In the genomic region with DNA sequence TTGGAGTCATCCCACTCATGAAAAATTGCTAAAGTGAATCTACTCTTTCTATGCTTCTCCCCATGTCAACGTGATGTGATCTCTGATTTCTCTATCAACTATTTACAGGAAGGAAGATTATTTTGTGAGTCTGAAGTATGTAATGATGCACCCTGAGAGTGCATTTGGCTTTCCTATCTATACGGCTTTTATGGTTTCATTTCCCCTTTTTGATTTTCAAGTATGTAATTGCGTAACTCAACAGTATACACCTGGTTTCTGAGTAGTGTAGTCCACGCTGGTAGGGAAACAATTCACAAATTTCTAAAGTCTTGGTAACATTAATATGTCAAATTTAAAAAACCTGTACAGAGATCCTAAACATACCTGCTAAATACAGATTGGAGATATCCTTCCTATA, we compare ENCODE assay signal across 13 cellular contexts.
DNase-seq lines count a peak whose midpoint lies in the region; ATAC-seq, FAIRE-seq and TF ChIP-seq lines count a peak whose summit lies in the region.
"Had no signal": no experiment of that assay in that cellular context is flagged by ENCODE, and none has a peak within 500 bp of the region (broad histone marks: within the 10 kb centered on the region; RNA-seq: fewer than 3 reads in every experiment).

No MANE protein-coding gene starts in this region.

- H3K9me3 ChIP-seq in H1 (ENCODE audit: insufficient read depth in 2 of 2, low read depth in 1 of 2, low read length in 1 of 2), result no peaks in the 10 kb centered on the region
- no peaks in the 10 kb centered on the region for H3K9me3 ChIP-seq in HepG2 (ENCODE audit: low read length)

- H3K27ac ChIP-seq in H1 (ENCODE audit: low read depth, low read length) (no peak overlapping the region), HepG2 (ENCODE audit: extremely low read length, insufficient read depth, low read length) (no peak overlapping the region)

- H2BK15ac ChIP-seq in H1 (ENCODE audit: low read length), result no peak overlapping the region

- no peaks in the 10 kb centered on the region for H3K4me1 ChIP-seq in H1 (replicated peaks in 1 of 4; ENCODE audit: control insufficient read depth in 3 of 4, insufficient read depth in 4 of 4, low read length in 3 of 4)
- H3K4me1 ChIP-seq in HepG2 (ENCODE audit: insufficient read depth, low read length), result no peaks in the 10 kb centered on the region

- POLR2A ChIA-PET in H1 (lab: Charles Lee; ENCODE audit: partially characterized antibody) (no interaction called here), HepG2 (lab: Yijun Ruan, JAX) (no interaction called here)

- no peak for TF ChIP-seq RAD21 in H1 (IDR thresholded peaks at IDR 0.05 in 1 of 2, conservative IDR thresholded peaks at IDR 0.05 in 1 of 2; ENCODE audit: low read depth in 2 of 2, low read length in 2 of 2)
- TF ChIP-seq RAD21 in HepG2 (CRISPR knock-in tag; IDR thresholded peaks at IDR 0.05), result no peak

- H3K36me3 ChIP-seq in H1 (ENCODE audit: control insufficient read depth in 2 of 4, insufficient read depth in 4 of 4, low read length in 3 of 4) (no peaks in the 10 kb centered on the region), HepG2 (replicated peaks in 1 of 2; ENCODE audit: control insufficient read depth in 1 of 2, insufficient read depth in 2 of 2, low read length in 2 of 2) (no peaks in the 10 kb centered on the region)

- H3K4ac ChIP-seq in H1 (replicated peaks; ENCODE audit: insufficient read length, low read depth, low read length), result no peak overlapping the region

- no TSS peak for BruUV-seq in HepG2 (replicated peaks; lab: Mats Ljungman, UMichigan)

- no peak overlapping the region for H3K4me2 ChIP-seq in H1 (ENCODE audit: insufficient read depth in 1 of 2, low read depth in 2 of 2, low read length in 2 of 2)
- no peak overlapping the region for H3K4me2 ChIP-seq in HepG2 (ENCODE audit: low read depth, low read length)

- no peak overlapping the region for H2BK120ac ChIP-seq in H1 (replicated peaks; ENCODE audit: low read depth, low read length)

- H3K23me2 ChIP-seq in H1 (ENCODE audit: low read depth, low read length), result no peaks in the 10 kb centered on the region

- no peaks in the 10 kb centered on the region for H3K79me2 ChIP-seq in H1 (ENCODE audit: control insufficient read depth in 1 of 2, insufficient read depth in 2 of 2, low read length in 2 of 2)
- H3K79me2 ChIP-seq in HepG2 (ENCODE audit: insufficient read depth, low read length), result no peaks in the 10 kb centered on the region

- H3K4me3 ChIP-seq in H1 (ENCODE audit: extremely low read depth in 1 of 4, insufficient read depth in 2 of 4, low read depth in 3 of 4, low read length in 4 of 4), result no peak overlapping the region
- H3K4me3 ChIP-seq in HepG2 (replicated peaks in 1 of 3; ENCODE audit: insufficient read depth in 1 of 3, low read depth in 2 of 3, low read length in 3 of 3), result no peak overlapping the region

- H3K4me3 Mint-ChIP-seq in natural killer cell, result no peak overlapping the region
- H3K4me3 Mint-ChIP-seq: nephron, type B pancreatic cell had no signal

- H3K79me1 ChIP-seq in H1 (ENCODE audit: low read depth, low read length), result no peaks in the 10 kb centered on the region

- intact Hi-C loops in natural killer cell (cut with micrococcal nuclease), result no loop called here
- intact Hi-C loops in HepG2 (cut with micrococcal nuclease; ENCODE audit: unreplicated experiment), result no loop called here

- no peak overlapping the region for H3K27ac Mint-ChIP-seq in natural killer cell
- H3K27ac Mint-ChIP-seq: nephron, type B pancreatic cell had no signal

- no peaks in the 10 kb centered on the region for H3K4me1 Mint-ChIP-seq in natural killer cell
- H3K4me1 Mint-ChIP-seq: nephron had no signal

- CTCF ChIA-PET in H1 (lab: Charles Lee; ENCODE audit: partially characterized antibody), result interaction anchor here (0.9 kb wide), 1 partner anchor 453 kb away, joined by 3 read pairs; no protein-coding TSS in a partner anchor
- CTCF ChIA-PET in HepG2 (lab: Yijun Ruan, JAX; ENCODE audit: low intra/inter-chr PET ratio, low total read pairs), result no interaction called here

- no peak overlapping the region for H3K14ac ChIP-seq in H1 (ENCODE audit: insufficient read length)

- H4K91ac ChIP-seq in H1 (replicated peaks; ENCODE audit: insufficient read length, low read length), result no peak overlapping the region

- peaks cover 6 to 10% of the 10 kb centered on the region in 2 donors for H3K9me3 Mint-ChIP-seq in natural killer cell
- H3K9me3 Mint-ChIP-seq: nephron had no signal

- WGBS in H1 (ENCODE audit: extremely low coverage in 1 of 2, insufficient coverage in 1 of 2, insufficient read length in 1 of 2, insufficient replicate concordance in 2 of 2, low coverage in 1 of 2, low lambda C conversion rate in 2 of 2, missing lambda C conversion rate in 1 of 2), 2 experiments, result 92% methylated on average over 4 of the region's 4 CpGs; no CpG with 5 or more reads in 1 of the 2 experiments
- WGBS in HepG2 (ENCODE audit: low lambda C conversion rate), result 20% methylated on average over 4 of the region's 4 CpGs

- no peak for TF ChIP-seq CTCF in H1 (IDR thresholded peaks at IDR 0.05; ENCODE audit: control extremely low read depth in 1 of 3, insufficient read depth in 1 of 3, low read depth in 1 of 3, low read length in 3 of 3)
- no peak for TF ChIP-seq CTCF in natural killer cell (IDR thresholded peaks at IDR 0.05)
- TF ChIP-seq CTCF in HepG2 (CRISPR knock-in tag; IDR thresholded peaks at IDR 0.05), result no peak

- no peak overlapping the region for H2AFZ ChIP-seq in H1 (ENCODE audit: low read length)
- H2AFZ ChIP-seq in HepG2 (ENCODE audit: low read length), result no peak overlapping the region

- H3K9ac ChIP-seq in H1 (replicated peaks in 1 of 4; ENCODE audit: extremely low read depth in 1 of 4, low read depth in 3 of 4, low read length in 3 of 4) (no peak overlapping the region), HepG2 (ENCODE audit: insufficient read depth, low read depth, low read length) (no peak overlapping the region)

- no peak overlapping the region for H3K23ac ChIP-seq in H1 (ENCODE audit: insufficient read length)

- H2BK12ac ChIP-seq in H1 (ENCODE audit: low read depth, low read length), result no peak overlapping the region

- FAIRE-seq in H1 (lab: Jason Lieb, UNC), result no peak
- no peak for FAIRE-seq in HepG2 (lab: Jason Lieb, UNC)
- FAIRE-seq: A204.1 had no signal

- H3K18ac ChIP-seq in H1 (ENCODE audit: extremely low read depth, low read length), result no peak overlapping the region

- TF ChIP-seq EP300 in H1 (IDR thresholded peaks at IDR 0.05; ENCODE audit: borderline replicate concordance in 1 of 2, low read depth in 2 of 2, low read length in 2 of 2) (no peak), HepG2 (IDR thresholded peaks at IDR 0.05; ENCODE audit: low read depth in 2 of 2, low read length in 2 of 2) (no peak), HepG2 (CRISPR knock-in tag; IDR thresholded peaks at IDR 0.05; ENCODE audit: borderline replicate concordance) (no peak)

- ATAC-seq in HG02623 (IDR thresholded peaks at IDR 0.05; ENCODE audit: unreplicated experiment) (peak; percentile 99), HG03460 (IDR thresholded peaks at IDR 0.05; ENCODE audit: unreplicated experiment) (peak; percentile 100), natural killer cell (no peak), HepG2 (no peak)

- DNase-seq in NCI-H2107 treated with DMSO at 0.1 percent for 48 hours (lab: John Stamatoyannopoulos, UW; ENCODE audit: unreplicated experiment) (peak; percentile 48), NCI-H2107 (lab: John Stamatoyannopoulos, UW) (no peak), H1 (ENCODE audit: low read depth in 1 of 2, low spot score in 2 of 2) (no peak), natural killer cell (no peak), HepG2 (ENCODE audit: low spot score) (no peak)
- DNase-seq in activated CD4-positive, CD25-positive, alpha-beta regulatory T cell (lab: John Stamatoyannopoulos, UW), result no peak
- DNase-seq: NCI-H82; stimulated activated CD4-positive, alpha-beta T cell treated with anti-CD3 and anti-CD28 coated beads, Interleukin-2, amount 100 ng/mL, for 48 hours had no signal

- H2AK5ac ChIP-seq in H1 (ENCODE audit: low read depth, low read length), result no peak overlapping the region

- H4K8ac ChIP-seq in H1 (ENCODE audit: extremely low read depth, insufficient read depth, low read length), result no peak overlapping the region

- H2BK5ac ChIP-seq in H1 (ENCODE audit: low read depth, low read length), result no peak overlapping the region

- no peak overlapping the region for H4K5ac ChIP-seq in H1 (ENCODE audit: insufficient read length, low read depth, low read length)

- no peaks in the 10 kb centered on the region for H3K27me3 ChIP-seq in H1 (replicated peaks in 1 of 4; ENCODE audit: control insufficient read depth in 3 of 4, extremely low read depth in 1 of 4, insufficient read depth in 3 of 4, low read length in 3 of 4)
- no peaks in the 10 kb centered on the region for H3K27me3 ChIP-seq in HepG2 (ENCODE audit: control insufficient read depth in 1 of 2, insufficient read depth in 2 of 2, low read length in 2 of 2)

- in situ Hi-C loops in HepG2 (cut with HindIII; ENCODE audit: extremely low pct_ligation_motif_present, low pct_unique_long_range_greater_than_20kb), result no loop called here

- H2BK20ac ChIP-seq in H1 (ENCODE audit: low read length), result no peak overlapping the region

- no peak for TF ChIP-seq POLR2A in H1 (IDR thresholded peaks at IDR 0.05; ENCODE audit: control extremely low read depth in 1 of 2, low read depth in 2 of 2, low read length in 2 of 2)
- TF ChIP-seq POLR2A in HepG2 (IDR thresholded peaks at IDR 0.05; ENCODE audit: insufficient read depth in 1 of 2, low read depth in 2 of 2, low read length in 2 of 2), result no peak

- H3K56ac ChIP-seq in H1 (replicated peaks; ENCODE audit: insufficient read length, low read depth, low read length), result no peak overlapping the region

- H4K20me1 ChIP-seq in H1 (replicated peaks in 1 of 2; ENCODE audit: control insufficient read depth in 1 of 2, insufficient read depth in 2 of 2, low read length in 2 of 2) (no peaks in the 10 kb centered on the region), HepG2 (ENCODE audit: insufficient read depth, low read length) (no peaks in the 10 kb centered on the region)

- H3K27me3 Mint-ChIP-seq in natural killer cell (ENCODE audit: low read depth in 2 of 2), result no peaks in the 10 kb centered on the region
- H3K27me3 Mint-ChIP-seq: type B pancreatic cell had no signal

- peaks cover 11% of the 10 kb centered on the region for H3K36me3 Mint-ChIP-seq in natural killer cell
- H3K36me3 Mint-ChIP-seq: type B pancreatic cell had no signal

TF ChIP-seq in HepG2, 621 proteins besides CTCF, POLR2A, EP300 and RAD21 (continues in another document):
- TF ChIP-seq, protein P1, sequence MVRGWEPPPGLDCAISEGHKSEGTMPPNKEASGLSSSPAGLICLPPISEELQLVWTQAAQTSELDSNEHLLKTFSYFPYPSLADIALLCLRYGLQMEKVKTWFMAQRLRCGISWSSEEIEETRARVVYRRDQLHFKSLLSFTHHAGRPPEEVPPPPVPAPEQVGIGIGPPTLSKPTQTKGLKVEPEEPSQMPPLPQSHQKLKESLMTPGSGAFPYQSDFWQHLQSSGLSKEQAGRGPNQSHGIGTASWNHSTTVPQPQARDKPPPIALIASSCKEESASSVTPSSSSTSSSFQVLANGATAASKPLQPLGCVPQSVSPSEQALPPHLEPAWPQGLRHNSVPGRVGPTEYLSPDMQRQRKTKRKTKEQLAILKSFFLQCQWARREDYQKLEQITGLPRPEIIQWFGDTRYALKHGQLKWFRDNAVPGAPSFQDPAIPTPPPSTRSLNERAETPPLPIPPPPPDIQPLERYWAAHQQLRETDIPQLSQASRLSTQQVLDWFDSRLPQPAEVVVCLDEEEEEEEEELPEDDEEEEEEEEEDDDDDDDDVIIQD (CRISPR knock-in tag; IDR thresholded peaks at IDR 0.05; ENCODE audit: low read depth), result no peak
- no peak for TF ChIP-seq ZNF720 (CRISPR knock-in tag; IDR thresholded peaks at IDR 0.05)

Comparison
In these comparisons a context has a peak if more than half of its experiments do, and no peak if none do; other contexts are left out.
1. ATAC-seq: peak in HG02623 (single experiment) and HG03460 (single experiment); none in natural killer cell (0 of 3) and HepG2 (single experiment).